In the genomic region with DNA sequence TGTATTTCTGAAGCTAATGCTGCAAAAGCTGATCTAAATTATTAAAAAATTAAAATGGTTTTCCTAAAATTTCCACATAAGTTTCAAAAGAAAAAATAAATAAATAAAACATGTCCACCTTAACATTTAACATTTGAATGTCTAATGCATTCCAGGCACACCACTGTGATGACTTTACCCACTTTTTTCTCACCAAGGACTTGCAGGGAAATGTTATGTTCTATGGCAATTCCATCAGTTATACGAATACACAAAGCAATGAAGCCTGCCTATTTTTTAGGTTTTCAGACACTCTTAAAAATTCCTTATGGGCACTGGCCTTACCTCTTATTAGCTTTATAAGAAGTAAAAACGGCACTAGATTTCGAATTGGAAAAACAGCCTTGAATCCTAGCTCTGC, we compare ENCODE assay signal across 2 cellular contexts.
TF ChIP-seq lines count a peak whose summit lies in the region.

No MANE protein-coding gene starts in this region.

TF ChIP-seq in neural cell, 6 proteins besides CTCF, POLR2A, EP300 and RAD21 (continued from another document):
- TF ChIP-seq TAF1 (IDR thresholded peaks at IDR 0.05; ENCODE audit: low read depth) (no peak), MXI1 (conservative IDR thresholded peaks at IDR 0.05; ENCODE audit: poor library complexity, severe bottlenecking) (no peak)
- TF ChIP-seq, protein P1, sequence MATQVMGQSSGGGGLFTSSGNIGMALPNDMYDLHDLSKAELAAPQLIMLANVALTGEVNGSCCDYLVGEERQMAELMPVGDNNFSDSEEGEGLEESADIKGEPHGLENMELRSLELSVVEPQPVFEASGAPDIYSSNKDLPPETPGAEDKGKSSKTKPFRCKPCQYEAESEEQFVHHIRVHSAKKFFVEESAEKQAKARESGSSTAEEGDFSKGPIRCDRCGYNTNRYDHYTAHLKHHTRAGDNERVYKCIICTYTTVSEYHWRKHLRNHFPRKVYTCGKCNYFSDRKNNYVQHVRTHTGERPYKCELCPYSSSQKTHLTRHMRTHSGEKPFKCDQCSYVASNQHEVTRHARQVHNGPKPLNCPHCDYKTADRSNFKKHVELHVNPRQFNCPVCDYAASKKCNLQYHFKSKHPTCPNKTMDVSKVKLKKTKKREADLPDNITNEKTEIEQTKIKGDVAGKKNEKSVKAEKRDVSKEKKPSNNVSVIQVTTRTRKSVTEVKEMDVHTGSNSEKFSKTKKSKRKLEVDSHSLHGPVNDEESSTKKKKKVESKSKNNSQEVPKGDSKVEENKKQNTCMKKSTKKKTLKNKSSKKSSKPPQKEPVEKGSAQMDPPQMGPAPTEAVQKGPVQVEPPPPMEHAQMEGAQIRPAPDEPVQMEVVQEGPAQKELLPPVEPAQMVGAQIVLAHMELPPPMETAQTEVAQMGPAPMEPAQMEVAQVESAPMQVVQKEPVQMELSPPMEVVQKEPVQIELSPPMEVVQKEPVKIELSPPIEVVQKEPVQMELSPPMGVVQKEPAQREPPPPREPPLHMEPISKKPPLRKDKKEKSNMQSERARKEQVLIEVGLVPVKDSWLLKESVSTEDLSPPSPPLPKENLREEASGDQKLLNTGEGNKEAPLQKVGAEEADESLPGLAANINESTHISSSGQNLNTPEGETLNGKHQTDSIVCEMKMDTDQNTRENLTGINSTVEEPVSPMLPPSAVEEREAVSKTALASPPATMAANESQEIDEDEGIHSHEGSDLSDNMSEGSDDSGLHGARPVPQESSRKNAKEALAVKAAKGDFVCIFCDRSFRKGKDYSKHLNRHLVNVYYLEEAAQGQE (IDR thresholded peaks at IDR 0.05; ENCODE audit: borderline replicate concordance) = no peak

TF ChIP-seq in HEK293T, 16 proteins besides CTCF, POLR2A, EP300 and RAD21 (continued from another document):
- no peak for TF ChIP-seq FOXA1 (IDR thresholded peaks at IDR 0.05)
- no peak for TF ChIP-seq ELF4 (IDR thresholded peaks at IDR 0.05)
- TF ChIP-seq TARDBP (IDR thresholded peaks at IDR 0.05) = no peak
- no peak for TF ChIP-seq ARNT (IDR thresholded peaks at IDR 0.05)
- TF ChIP-seq FOXK2 (IDR thresholded peaks at IDR 0.05) = no peak
- TF ChIP-seq, protein P2, sequence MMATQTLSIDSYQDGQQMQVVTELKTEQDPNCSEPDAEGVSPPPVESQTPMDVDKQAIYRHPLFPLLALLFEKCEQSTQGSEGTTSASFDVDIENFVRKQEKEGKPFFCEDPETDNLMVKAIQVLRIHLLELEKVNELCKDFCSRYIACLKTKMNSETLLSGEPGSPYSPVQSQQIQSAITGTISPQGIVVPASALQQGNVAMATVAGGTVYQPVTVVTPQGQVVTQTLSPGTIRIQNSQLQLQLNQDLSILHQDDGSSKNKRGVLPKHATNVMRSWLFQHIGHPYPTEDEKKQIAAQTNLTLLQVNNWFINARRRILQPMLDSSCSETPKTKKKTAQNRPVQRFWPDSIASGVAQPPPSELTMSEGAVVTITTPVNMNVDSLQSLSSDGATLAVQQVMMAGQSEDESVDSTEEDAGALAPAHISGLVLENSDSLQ (IDR thresholded peaks at IDR 0.05) = no peak
- TF ChIP-seq SUZ12 (IDR thresholded peaks at IDR 0.05) = no peak
- TF ChIP-seq FOXM1 (IDR thresholded peaks at IDR 0.05; ENCODE audit: borderline replicate concordance) = no peak
- no peak for TF ChIP-seq LEF1 (IDR thresholded peaks at IDR 0.05; ENCODE audit: borderline replicate concordance)
- no peak for TF ChIP-seq NFRKB (IDR thresholded peaks at IDR 0.05)
- no peak for TF ChIP-seq SP1 (IDR thresholded peaks at IDR 0.05)
- TF ChIP-seq L3MBTL2 (conservative IDR thresholded peaks at IDR 0.05) = no peak
- TF ChIP-seq CTBP1 (IDR thresholded peaks at IDR 0.05; ENCODE audit: borderline replicate concordance) = no peak
